Comparison of ENCODE assay signal across 15 cellular contexts in genomic region chr10:99403674-99404073, GRCh38. TPM values are rescaled to one million over a fixed set of nuclear protein-coding genes. Genes with fewer than 3 reads are reported as not detected.
DNase-seq lines count a peak whose midpoint lies in the region; ATAC-seq lines count a peak whose summit lies in the region.
"Had no signal": no experiment of that assay in that cellular context is flagged by ENCODE, and none has a peak within 500 bp of the region (broad histone marks: within the 10 kb centered on the region; RNA-seq: fewer than 3 reads in every experiment).

No MANE protein-coding gene starts in this region.

- peaks cover 61% of the 10 kb centered on the region for H3K36me3 Mint-ChIP-seq in T-cell

- peaks cover 82% of the 10 kb centered on the region for H3K36me3 ChIP-seq in mesodermal cell (ENCODE audit: control insufficient read depth, insufficient read depth, low read length)

- peak overlapping the region; percentile 23 for H3K27ac ChIP-seq in mesodermal cell (ENCODE audit: low read depth, low read length, severe bottlenecking)
- H3K27ac ChIP-seq in caudate nucleus (ENCODE audit: low read depth, low read length) = no peak overlapping the region
- H3K27ac ChIP-seq: Peyer's patch had no signal

- ATAC-seq in GM18909 (IDR thresholded peaks at IDR 0.05; ENCODE audit: poor library complexity, unreplicated experiment) (peak; percentile 44), HG03432 (IDR thresholded peaks at IDR 0.05; ENCODE audit: unreplicated experiment) (peak; percentile 69), T-cell (replicated peaks in 1 of 4) (no peak)
- ATAC-seq: left ventricle myocardium superior had no signal

- H3K4me3 ChIP-seq in mesodermal cell (ENCODE audit: extremely low read depth, insufficient read depth, low read length, poor library complexity, severe bottlenecking) = no peak overlapping the region
- H3K4me3 ChIP-seq: Peyer's patch had no signal

- POLR2A ChIA-PET in T-cell (lab: Charles Lee) = no interaction called here

- H3K27me3 Mint-ChIP-seq in T-cell = no peaks in the 10 kb centered on the region

- no peaks in the 10 kb centered on the region for H3K9me3 ChIP-seq in mesodermal cell (ENCODE audit: control insufficient read depth, low read length)
- H3K9me3 ChIP-seq: Peyer's patch had no signal

- no peaks in the 10 kb centered on the region for H3K4me1 Mint-ChIP-seq in T-cell

- 94 to 100% methylated on average over 8 of the region's 9 CpGs for WGBS in mesodermal cell (ENCODE audit: insufficient coverage in 2 of 2), 2 experiments

- no peaks in the 10 kb centered on the region for H3K9me3 Mint-ChIP-seq in T-cell

- H3K4me3 Mint-ChIP-seq in T-cell = no peak overlapping the region

- DNase-seq in RPMI8226 (peak; percentile 21), NCI-H82 (lab: John Stamatoyannopoulos, UW) (no peak), caudate nucleus (lab: John Stamatoyannopoulos, UW) (no peak), T-cell (no peak), GF-D8 (lab: John Stamatoyannopoulos, UW) (no peak)
- DNase-seq: cerebellar nuclear complex; left ventricle myocardium superior; NCI-H2081; NCI-H526 treated with DMSO at 0.1 percent for 48 hours; Peyer's patch; small intestine; stimulated activated CD4-positive, alpha-beta T cell treated with anti-CD3 and anti-CD28 coated beads, Interleukin-4, amount 100 ng/mL, for 4 hours had no signal

- CTCF ChIA-PET in T-cell (lab: Charles Lee) = interaction anchor here in 1 of 2 donors (0.6 kb wide), 1 partner anchor 719 kb away, joined by 4 read pairs; no protein-coding TSS in a partner anchor

- H3K27ac Mint-ChIP-seq in T-cell = no peak overlapping the region

- H3K4me1 ChIP-seq in mesodermal cell (ENCODE audit: control insufficient read depth, insufficient read depth, low read length, poor library complexity, severe bottlenecking) = peaks cover 10% of the 10 kb centered on the region
- H3K4me1 ChIP-seq: Peyer's patch had no signal

RNA-seq across cellular contexts. Expression of gene GOT1, which starts 26.8 kb away (rescaled TPM):
- 52.1 TPM for polyA plus RNA-seq in mesodermal cell (2013, experiment 1 of 2)
- polyA plus RNA-seq in mesodermal cell (2013, experiment 2 of 2) = 47.9 TPM
- 10 to 100 TPM in 3 of 5 donors, 1 to 10 TPM in 2; 4.5 to 12.9 (median 10.7) TPM for total RNA-seq in T-cell

Comparison
In these comparisons a context has a peak if more than half of its experiments do, and no peak if none do; other contexts are left out.
1. ATAC-seq: peak in GM18909 (single experiment) and HG03432 (single experiment); none in T-cell (0 of 4).